In the genomic region with DNA sequence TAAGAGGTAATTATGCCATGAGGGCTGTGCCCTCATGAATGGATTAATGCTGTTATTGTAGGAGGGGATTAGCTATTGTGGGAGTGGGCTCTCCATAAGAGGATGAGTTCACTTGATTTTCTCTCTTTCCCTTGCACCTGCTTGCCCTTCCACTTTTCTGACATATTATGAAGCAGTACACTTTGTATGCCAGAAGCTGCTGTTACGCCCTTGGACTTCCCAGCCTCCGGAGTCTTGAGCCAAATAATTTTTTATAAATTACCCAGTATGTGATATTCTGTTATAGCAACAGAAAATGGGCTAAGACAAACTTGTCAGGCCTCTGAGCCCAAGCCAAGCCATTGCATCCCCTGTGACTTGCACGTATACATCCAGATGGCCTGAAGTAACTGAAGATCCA, we compare ENCODE assay signal across 27 cellular contexts.
"Had no signal": no experiment of that assay in that cellular context is flagged by ENCODE, and none has a peak within 500 bp of the region (broad histone marks: within the 10 kb centered on the region; RNA-seq: fewer than 3 reads in every experiment).

No MANE protein-coding gene starts in this region.

- H3K27ac ChIP-seq: left ventricle myocardium inferior, pancreas, prostate gland, skin epidermis, stomach, testis, thyroid gland, transverse colon, upper lobe of left lung, vagina had no signal

- H3K27me3 ChIP-seq: pancreas, stomach, testis, thyroid gland, transverse colon, upper lobe of left lung, vagina had no signal

- H3K36me3 ChIP-seq: left ventricle myocardium inferior, pancreas, prostate gland, stomach, thyroid gland, transverse colon, upper lobe of left lung, vagina had no signal

- H3K4me3 ChIP-seq: left ventricle myocardium inferior, lung, pancreas, prostate gland, skin epidermis, stomach, testis, thyroid gland, transverse colon, upper lobe of left lung, vagina had no signal

- H3K9me3 Mint-ChIP-seq: immature natural killer cell, natural killer cell had no signal

- H3K27ac Mint-ChIP-seq: immature natural killer cell; mesothelial cell of epicardium; natural killer cell; stimulated activated naive B cell treated with anti-CD40 and anti-IgM and Interleukin-4, amounts not matched to agents 10 μg/mL and 1 μg/mL and 100 μg/mL, for 72 hours had no signal

- H3K4me1 Mint-ChIP-seq: mesothelial cell of epicardium, naive B cell had no signal

- H3K9me3 ChIP-seq: pancreas, prostate gland, testis, thyroid gland, transverse colon, vagina had no signal

- H3K36me3 Mint-ChIP-seq: immature natural killer cell; naive B cell; natural killer cell; stimulated activated naive B cell treated with anti-CD40 and anti-IgM and Interleukin-4, amounts not matched to agents 10 μg/mL and 1 μg/mL and 100 μg/mL, for 72 hours had no signal

- DNase-seq: hypothalamus; immature natural killer cell; left ventricle myocardium inferior; naive B cell; natural killer cell; pancreas; posterior cingulate gyrus; retina; right cardiac atrium; stimulated activated CD4-positive, alpha-beta T cell treated with anti-CD3 and anti-CD28 coated beads, Interleukin-12 subunit alpha, Interleukin-12 subunit beta, amount 100 ng/mL, for 4 hours; stimulated activated CD4-positive, alpha-beta T cell treated with anti-CD3 and anti-CD28 coated beads, Interleukin-15, amount 100 ng/mL, for 24 hours; stimulated activated CD4-positive, alpha-beta T cell treated with anti-CD3 and anti-CD28 coated beads, Interleukin-2, amount 100 ng/mL, for 24 hours; stimulated activated CD4-positive, alpha-beta T cell treated with anti-CD3 and anti-CD28 coated beads, Interleukin-4, amount 100 ng/mL, for 1 hour; stimulated activated naive B cell treated with anti-CD40 and anti-IgM and Interleukin-4, amounts not matched to agents 10 μg/mL and 1 μg/mL and 100 μg/mL, for 72 hours; stimulated activated naive CD8-positive, alpha-beta T cell treated with anti-CD3 and anti-CD28 coated beads, Interleukin-15, Interleukin-2, amounts not matched to agents 100 U/mL and 50 U/mL, for 24 hours; stomach; testis; thyroid gland; transverse colon; upper lobe of left lung had no signal

- H3K4me3 Mint-ChIP-seq: immature natural killer cell; mesothelial cell of epicardium; naive B cell; natural killer cell; stimulated activated naive B cell treated with anti-CD40 and anti-IgM and Interleukin-4, amounts not matched to agents 10 μg/mL and 1 μg/mL and 100 μg/mL, for 72 hours had no signal

- FAIRE-seq: islet of Langerhans, pancreas had no signal

- H3K27me3 Mint-ChIP-seq: stimulated activated naive B cell treated with anti-CD40 and anti-IgM and Interleukin-4, amounts not matched to agents 10 μg/mL and 1 μg/mL and 100 μg/mL, for 72 hours had no signal

- ATAC-seq: natural killer cell; pancreas; right cardiac atrium; sciatic nerve; stimulated activated naive B cell treated with anti-CD40 and anti-IgM and Interleukin-4, amounts not matched to agents 10 μg/mL and 1 μg/mL and 100 μg/mL, for 72 hours; stimulated activated naive CD8-positive, alpha-beta T cell treated with anti-CD3 and anti-CD28 coated beads, Interleukin-15, Interleukin-2, amounts not matched to agents 100 U/mL and 50 U/mL, for 24 hours had no signal

- H3K4me1 ChIP-seq: left ventricle myocardium inferior, pancreas, prostate gland, stomach, testis, thyroid gland, transverse colon, upper lobe of left lung, vagina had no signal
